Comparison of ENCODE assay signal across 13 cellular contexts in the genomic region with DNA sequence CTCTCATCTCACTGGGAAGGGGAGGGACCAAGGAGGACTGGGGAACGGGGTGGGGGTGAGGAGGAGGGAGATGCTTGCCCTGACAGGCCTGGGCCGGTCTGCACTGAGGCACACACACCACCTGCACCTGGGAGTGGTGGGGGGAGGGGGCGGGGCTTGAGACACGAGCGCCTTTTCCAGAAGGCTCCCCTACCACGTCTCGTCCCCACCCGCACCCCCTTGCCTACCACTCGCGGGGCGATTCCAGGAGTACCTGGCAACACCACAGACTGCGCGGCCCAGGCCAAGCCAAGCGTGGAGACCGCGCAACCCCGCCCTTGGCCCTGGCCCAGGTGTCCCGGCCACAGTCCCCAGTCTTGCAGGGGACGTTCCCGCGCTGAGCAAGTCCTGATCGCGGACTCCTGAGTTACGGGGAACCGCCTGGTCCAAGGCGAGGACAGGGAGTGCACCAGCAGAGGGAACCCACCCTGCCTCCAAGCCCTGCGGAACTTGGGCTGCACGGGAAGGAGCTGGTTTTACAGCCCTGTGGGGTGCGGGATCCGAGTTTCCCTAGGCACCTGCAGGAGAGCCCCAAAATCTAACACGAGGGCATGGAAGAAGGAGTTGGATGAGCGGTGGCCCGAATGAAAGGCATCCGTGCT.
A peak's percentile ranks its signal among the peaks of the same experiment; 100 is the strongest.
DNase-seq lines count a peak whose midpoint lies in the region; ATAC-seq and TF ChIP-seq lines count a peak whose summit lies in the region.
"Had no signal": no experiment of that assay in that cellular context is flagged by ENCODE, and none has a peak within 500 bp of the region (broad histone marks: within the 10 kb centered on the region; RNA-seq: fewer than 3 reads in every experiment).

No MANE protein-coding gene starts in this region.

- H2BK12ac ChIP-seq in neuronal stem cell (ENCODE audit: low read length), result no peak overlapping the region

- H3K4me1 ChIP-seq in PC-3 (ENCODE audit: insufficient read depth, low read length) (peaks cover 48% of the 10 kb centered on the region), neuronal stem cell (ENCODE audit: control insufficient read depth in 2 of 2, insufficient read depth in 1 of 2, low read depth in 1 of 2, low read length in 2 of 2) (peaks cover 0 to 11% of the 10 kb centered on the region in 2 donors), ascending aorta (no peaks in the 10 kb centered on the region), hepatocyte (ENCODE audit: insufficient read depth) (no peaks in the 10 kb centered on the region)

- no CpG with 5 or more reads among the region's 34 CpGs for WGBS in neuronal stem cell (ENCODE audit: extremely low coverage in 2 of 2, insufficient read length in 2 of 2, insufficient replicate concordance in 1 of 2), 2 donors
- WGBS in hepatocyte (ENCODE audit: low lambda C conversion rate, missing lambda C conversion rate), result 81% methylated on average over 23 of the region's 34 CpGs

- TF ChIP-seq CTCF in BJ (IDR thresholded peaks at IDR 0.05; ENCODE audit: insufficient read depth, low read depth, low read length), result 0 out of 2 replicates have a peak, but pooled peaks have one; percentile 1
- no peak for TF ChIP-seq CTCF in PC-3 (conservative IDR thresholded peaks at IDR 0.05; ENCODE audit: low read depth, low read length)
- TF ChIP-seq CTCF in ascending aorta (IDR thresholded peaks at IDR 0.05), result no peak
- no peak for TF ChIP-seq CTCF in hepatocyte (IDR thresholded peaks at IDR 0.05; ENCODE audit: poor library complexity)

- peak; percentile 27 for ATAC-seq in PC-3
- ATAC-seq: SK-N-SH treated with all-trans-retinoic acid at 6 μM for 48 hours had no signal

- H2BK15ac ChIP-seq in neuronal stem cell (ENCODE audit: low read length), result peak overlapping the region; percentile 98

- H3F3A ChIP-seq in PC-3 (ENCODE audit: low read length, unreplicated experiment), result peaks cover 6% of the 10 kb centered on the region

- no peaks in the 10 kb centered on the region for H3K27me3 ChIP-seq in BJ (ENCODE audit: control insufficient read depth, insufficient read depth, low read length)
- no peaks in the 10 kb centered on the region for H3K27me3 ChIP-seq in PC-3 (ENCODE audit: low read length)
- peaks cover 0 to 21% (median 17%) of the 10 kb centered on the region in 3 experiments for H3K27me3 ChIP-seq in neuronal stem cell (ENCODE audit: control insufficient read depth in 3 of 3, insufficient read depth in 3 of 3, low read depth in 1 of 3, low read length in 3 of 3)
- no peaks in the 10 kb centered on the region for H3K27me3 ChIP-seq in ascending aorta
- peaks cover 12% of the 10 kb centered on the region for H3K27me3 ChIP-seq in hepatocyte

- no peak overlapping the region for H2BK120ac ChIP-seq in neuronal stem cell (ENCODE audit: low read depth, low read length)

- H2BK5ac ChIP-seq in neuronal stem cell (ENCODE audit: low read length), result no peak overlapping the region

- no peak overlapping the region for H4K91ac ChIP-seq in neuronal stem cell (ENCODE audit: low read depth, low read length, poor library complexity)

- CTCF ChIA-PET in BJ (lab: Yijun Ruan, JAX), result interaction anchor here (1.1 to 4.3 kb wide), 4 partner anchors 12 to 131 kb away, joined by 3 to 67 read pairs (median 8); no protein-coding TSS in a partner anchor
- CTCF ChIA-PET in PC-3 (lab: Charles Lee), result no interaction called here

- H3K4ac ChIP-seq in neuronal stem cell (ENCODE audit: low read length), result no peak overlapping the region

- no peaks in the 10 kb centered on the region for H3K79me1 ChIP-seq in neuronal stem cell (ENCODE audit: low read depth, low read length)

- no peak overlapping the region for H4K8ac ChIP-seq in neuronal stem cell (ENCODE audit: low read depth, low read length)

- peak overlapping the region; percentile 99 for H3K27ac ChIP-seq in PC-3 (ENCODE audit: low read length)
- peak overlapping the region; percentile 99 for H3K27ac ChIP-seq in epithelial cell of prostate
- no peak overlapping the region for H3K27ac ChIP-seq in neuronal stem cell (replicated peaks; ENCODE audit: low read length)
- no peak overlapping the region for H3K27ac ChIP-seq in ascending aorta
- H3K27ac ChIP-seq in hepatocyte, result no peak overlapping the region

- H3K9ac ChIP-seq in PC-3 (ENCODE audit: low read length) (peak overlapping the region; percentile 89), neuronal stem cell (ENCODE audit: low read depth, low read length, poor library complexity) (peak overlapping the region; percentile 54)

- H3K4me2 ChIP-seq in PC-3 (ENCODE audit: low read length), result peak overlapping the region; percentile 84
- H3K4me2 ChIP-seq in neuronal stem cell (ENCODE audit: insufficient read depth, low read length, poor library complexity, severe bottlenecking), result peak overlapping the region; percentile 64
- H3K4me2 ChIP-seq in hepatocyte, result no peak overlapping the region

- H3K9me2 ChIP-seq in PC-3 (replicated peaks; ENCODE audit: low read length), result no peaks in the 10 kb centered on the region
- H3K9me2 ChIP-seq in hepatocyte (replicated peaks; ENCODE audit: insufficient read depth), result no peaks in the 10 kb centered on the region

- H3K36me3 ChIP-seq in BJ (ENCODE audit: control insufficient read depth, insufficient read depth, low read length) (no peaks in the 10 kb centered on the region), PC-3 (ENCODE audit: low read depth, low read length) (no peaks in the 10 kb centered on the region), neuronal stem cell (replicated peaks in 1 of 2; ENCODE audit: control insufficient read depth in 2 of 2, insufficient read depth in 2 of 2, low read length in 2 of 2) (no peaks in the 10 kb centered on the region), ascending aorta (no peaks in the 10 kb centered on the region), hepatocyte (replicated peaks; ENCODE audit: insufficient read depth, low read depth) (no peaks in the 10 kb centered on the region)

- peak overlapping the region; percentile 67 for H3K23ac ChIP-seq in neuronal stem cell (ENCODE audit: low read depth, low read length, poor library complexity)

- DNase-seq in BJ (ENCODE audit: low read depth) (no peak), PC-3 (peak; percentile 58), epithelial cell of prostate (ENCODE audit: low read depth, low spot score) (peak; percentile 68), neuronal stem cell (ENCODE audit: low spot score) (no peak), ascending aorta (ENCODE audit: low spot score in 2 of 2) (no peak), D341Med (ENCODE audit: low spot score) (no peak), hepatocyte (ENCODE audit: low spot score) (no peak), Kasumi-1 (lab: John Stamatoyannopoulos, UW) (no peak)
- DNase-seq: activated B cell treated with CpG ODN at 0.5 μM for 24 hours; activated CD8-positive, alpha-beta memory T cell treated with anti-CD3 and anti-CD28 coated beads, Interleukin-2, amount 50 U/mL, for 4 hours; NCI-H1417; NCI-H2227 treated with DMSO at 0.1 percent for 48 hours had no signal

- no peaks in the 10 kb centered on the region for H3K9me3 ChIP-seq in PC-3 (ENCODE audit: low read length)
- H3K9me3 ChIP-seq in neuronal stem cell (replicated peaks in 1 of 2; ENCODE audit: control insufficient read depth in 2 of 2, insufficient read depth in 1 of 2, low read depth in 1 of 2, low read length in 2 of 2), result no peaks in the 10 kb centered on the region
- H3K9me3 ChIP-seq in ascending aorta, result no peaks in the 10 kb centered on the region
- no peaks in the 10 kb centered on the region for H3K9me3 ChIP-seq in hepatocyte (ENCODE audit: low read depth)

- BruUV-seq in PC-3 (replicated peaks; lab: Mats Ljungman, UMichigan), result TSS peak; percentile 68

- no peak overlapping the region for H3K4me3 ChIP-seq in BJ (ENCODE audit: low read depth, low read length)
- peak overlapping the region; percentile 60 for H3K4me3 ChIP-seq in PC-3 (ENCODE audit: low read length)
- H3K4me3 ChIP-seq in neuronal stem cell (ENCODE audit: low read length in 2 of 2), result peak overlapping the region in 1 of 2 donors; percentile 7
- no peak overlapping the region for H3K4me3 ChIP-seq in ascending aorta
- H3K4me3 ChIP-seq in hepatocyte, result no peak overlapping the region

- H3K14ac ChIP-seq in neuronal stem cell (ENCODE audit: low read length), result peak overlapping the region; percentile 58

- POLR2A ChIA-PET in BJ (lab: Charles Lee) (no interaction called here), PC-3 (lab: Charles Lee; ENCODE audit: unreplicated experiment) (interaction anchor here (0.6 kb wide), 1 partner anchor 131 kb away, joined by 3 read pairs; no protein-coding TSS in a partner anchor)

- H4K20me1 ChIP-seq in PC-3 (ENCODE audit: low read length) (no peaks in the 10 kb centered on the region), hepatocyte (ENCODE audit: insufficient read depth, poor library complexity, severe bottlenecking) (no peaks in the 10 kb centered on the region)

- H2AK5ac ChIP-seq in neuronal stem cell (ENCODE audit: low read depth, low read length), result peak overlapping the region; percentile 54

- H2AFZ ChIP-seq in PC-3 (ENCODE audit: low read length) (peak overlapping the region; percentile 58), neuronal stem cell (ENCODE audit: low read length) (no peak overlapping the region), hepatocyte (no peak overlapping the region)

- no peaks in the 10 kb centered on the region for H3K79me2 ChIP-seq in PC-3 (ENCODE audit: low read length)
- H3K79me2 ChIP-seq in hepatocyte, result no peaks in the 10 kb centered on the region

- H3K18ac ChIP-seq in neuronal stem cell (ENCODE audit: low read length), result peak overlapping the region; percentile 93

- intact Hi-C loops in PC-3 (cut with micrococcal nuclease), result loop anchor here (2.0 kb wide), 1 partner anchor 92 kb away; no protein-coding TSS in a partner anchor
- intact Hi-C loops in ascending aorta (cut with DNase I), result no loop called here

Comparison
In these comparisons a context has a peak if more than half of its experiments do, and no peak if none do; other contexts are left out.
1. DNase-seq: peak in PC-3 (single experiment) and epithelial cell of prostate (single experiment); none in BJ (single experiment), neuronal stem cell (single experiment), ascending aorta (0 of 2), D341Med (single experiment), hepatocyte (single experiment) and Kasumi-1 (0 of 2).
2. H3K27ac ChIP-seq: peak in PC-3 (single experiment) and epithelial cell of prostate (single experiment); none in neuronal stem cell (single experiment), ascending aorta (0 of 2) and hepatocyte (single experiment).